Comparison of ENCODE assay signal across 9 cellular contexts in the genomic region with DNA sequence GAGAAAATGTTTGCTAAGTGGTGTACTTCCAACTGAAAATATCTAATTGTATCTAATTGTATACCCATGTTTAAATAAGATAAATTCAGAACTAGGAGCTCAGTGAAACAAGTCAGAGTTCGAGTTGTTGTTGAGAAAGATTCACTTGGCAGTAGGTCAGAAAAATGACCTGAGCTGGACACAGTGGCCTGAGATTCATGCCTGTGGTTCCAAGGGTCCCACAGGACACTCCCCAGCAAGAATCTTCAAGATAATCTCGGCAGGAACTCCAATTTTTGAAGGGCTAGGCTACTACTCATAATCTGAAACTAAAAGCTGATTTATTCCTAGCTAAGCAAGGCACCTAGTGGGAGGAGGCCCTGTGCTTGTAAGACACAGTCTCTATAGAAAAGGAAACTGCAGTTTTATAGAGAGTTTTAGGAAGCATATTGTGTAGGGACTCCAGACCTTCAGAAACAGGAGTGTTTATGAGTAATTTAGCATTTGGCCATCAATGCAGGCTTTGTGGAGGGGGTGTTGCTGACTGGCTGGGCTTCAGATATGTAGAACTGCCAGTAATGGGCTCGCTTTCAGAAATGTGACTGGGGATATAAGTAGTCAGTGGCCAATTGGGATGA. TPM values are rescaled to one million over a fixed set of nuclear protein-coding genes. Genes with fewer than 3 reads are reported as not detected.
DNase-seq lines count a peak whose midpoint lies in the region; ATAC-seq lines count a peak whose summit lies in the region.
"Had no signal": no experiment of that assay in that cellular context is flagged by ENCODE, and none has a peak within 500 bp of the region (broad histone marks: within the 10 kb centered on the region; RNA-seq: fewer than 3 reads in every experiment).

No MANE protein-coding gene starts in this region.

- DNase-seq in activated CD4-positive, alpha-beta T cell treated with anti-CD3 and anti-CD28 coated beads for 48 hours, result peak; percentile 31
- DNase-seq in activated CD4-positive, alpha-beta T cell treated with anti-CD3 and anti-CD28 coated beads, Interleukin-2, amount 50 U/mL, for 1 hour, result no peak
- DNase-seq in myocyte (ENCODE audit: low read depth) (peak; percentile 57), T-helper 17 cell (no peak)
- DNase-seq in CD8-positive, alpha-beta memory T cell, result no peak
- DNase-seq in effector memory CD8-positive, alpha-beta T cell, result no peak
- DNase-seq: heart left ventricle had no signal

- CTCF ChIA-PET in CD8-positive, alpha-beta memory T cell (lab: Charles Lee), result no interaction called here

- H3K4me1 Mint-ChIP-seq in CD8-positive, alpha-beta memory T cell, result peaks cover 14 to 32% (median 21%) of the 10 kb centered on the region in 3 donors
- peaks cover 19% of the 10 kb centered on the region for H3K4me1 Mint-ChIP-seq in T-helper 17 cell
- peaks cover 14 to 26% of the 10 kb centered on the region in 2 donors for H3K4me1 Mint-ChIP-seq in effector memory CD8-positive, alpha-beta T cell (ENCODE audit: low read depth in 2 of 2)

- no peak overlapping the region for H3K27ac ChIP-seq in CD8-positive, alpha-beta memory T cell (ENCODE audit: low read depth, low read length)

- peak overlapping the region in 1 of 8 donors; percentile 41 for H3K27ac Mint-ChIP-seq in CD8-positive, alpha-beta memory T cell
- no peak overlapping the region for H3K27ac Mint-ChIP-seq in T-helper 17 cell
- peak overlapping the region in 1 of 2 donors; percentile 5 for H3K27ac Mint-ChIP-seq in effector memory CD8-positive, alpha-beta T cell

- peak; percentile 74 for ATAC-seq in GM21737 (IDR thresholded peaks at IDR 0.05; ENCODE audit: unreplicated experiment)
- peak; percentile 47 for ATAC-seq in HG03565 (IDR thresholded peaks at IDR 0.05; ENCODE audit: unreplicated experiment)
- no peak for ATAC-seq in T-helper 17 cell
- ATAC-seq in effector memory CD8-positive, alpha-beta T cell (replicated peaks), result no peak
- ATAC-seq: heart left ventricle had no signal

- no peaks in the 10 kb centered on the region for H3K9me3 ChIP-seq in CD8-positive, alpha-beta memory T cell (ENCODE audit: low read length)
- H3K9me3 ChIP-seq in T-helper 17 cell (ENCODE audit: control insufficient read depth, low read length, poor library complexity, severe bottlenecking), result no peaks in the 10 kb centered on the region

- POLR2A ChIA-PET in CD8-positive, alpha-beta memory T cell (lab: Charles Lee), result no interaction called here

- H3K27me3 ChIP-seq in CD8-positive, alpha-beta memory T cell (ENCODE audit: insufficient read depth, low read length, poor library complexity, severe bottlenecking), result no peaks in the 10 kb centered on the region
- H3K27me3 ChIP-seq: heart left ventricle had no signal

- no peaks in the 10 kb centered on the region for H3K27me3 Mint-ChIP-seq in CD8-positive, alpha-beta memory T cell
- H3K27me3 Mint-ChIP-seq in T-helper 17 cell, result no peaks in the 10 kb centered on the region
- no peaks in the 10 kb centered on the region for H3K27me3 Mint-ChIP-seq in effector memory CD8-positive, alpha-beta T cell

- H3K4me1 ChIP-seq in CD8-positive, alpha-beta memory T cell (ENCODE audit: insufficient read depth, low read length), result no peaks in the 10 kb centered on the region

- no peak overlapping the region for H3K4me3 Mint-ChIP-seq in CD8-positive, alpha-beta memory T cell
- H3K4me3 Mint-ChIP-seq in T-helper 17 cell, result no peak overlapping the region
- H3K4me3 Mint-ChIP-seq in effector memory CD8-positive, alpha-beta T cell, result no peak overlapping the region

- no peak overlapping the region for H3K4me3 ChIP-seq in CD8-positive, alpha-beta memory T cell (ENCODE audit: low read length)
- H3K4me3 ChIP-seq: heart left ventricle had no signal

- peaks cover 0 to 2% (median 0%) of the 10 kb centered on the region in 5 donors for H3K9me3 Mint-ChIP-seq in CD8-positive, alpha-beta memory T cell
- H3K9me3 Mint-ChIP-seq in effector memory CD8-positive, alpha-beta T cell, result peaks cover 0 to 9% of the 10 kb centered on the region in 2 donors

- peaks cover 17% of the 10 kb centered on the region for H3K36me3 ChIP-seq in CD8-positive, alpha-beta memory T cell (ENCODE audit: insufficient read depth, low read length)
- H3K36me3 ChIP-seq: heart left ventricle had no signal

- H3K36me3 Mint-ChIP-seq in CD8-positive, alpha-beta memory T cell, result peaks cover 51 to 90% (median 61%) of the 10 kb centered on the region in 3 donors
- H3K36me3 Mint-ChIP-seq in T-helper 17 cell (ENCODE audit: low read depth), result peaks cover 19% of the 10 kb centered on the region
- H3K36me3 Mint-ChIP-seq in effector memory CD8-positive, alpha-beta T cell (ENCODE audit: insufficient read depth), result peaks cover 37% of the 10 kb centered on the region

RNA-seq across cellular contexts. Expression of gene SP140, which starts 43.2 kb away (rescaled TPM):
- total RNA-seq in myocyte, result 0.42 and 0.80 TPM in 2 replicates
- polyA plus RNA-seq in myocyte (2012), result 0.44 TPM
- total RNA-seq in CD8-positive, alpha-beta memory T cell, result 100 to 1,000 TPM; 108 to 111 TPM
- 34.0 TPM for polyA plus RNA-seq in CD8-positive, alpha-beta memory T cell
- 10 to 100 TPM; 67.2 to 68.2 TPM for total RNA-seq in T-helper 17 cell

RNA-seq across cellular contexts. Expression of gene SP110, which starts 48.9 kb away (rescaled TPM):
- total RNA-seq in myocyte (14.8 and 15.1 TPM in 2 replicates), T-helper 17 cell (10 to 100 TPM; 72.5 to 77.1 TPM)
- polyA plus RNA-seq in myocyte (2012), result 8.3 TPM
- 10 to 100 TPM; 55.2 to 57.9 TPM for total RNA-seq in CD8-positive, alpha-beta memory T cell
- 106 TPM for polyA plus RNA-seq in CD8-positive, alpha-beta memory T cell

RNA-seq across cellular contexts. Expression of gene SP140L, which starts 58.3 kb away (rescaled TPM):
- total RNA-seq in myocyte (9.7 and 14.4 TPM in 2 replicates), T-helper 17 cell (10 to 100 TPM; 64.7 to 85.6 TPM)
- polyA plus RNA-seq in myocyte (2012), result 16.5 TPM
- total RNA-seq in CD8-positive, alpha-beta memory T cell, result 10 to 100 TPM; 31.4 to 32.5 TPM
- polyA plus RNA-seq in CD8-positive, alpha-beta memory T cell, result 30.1 TPM

Comparison
In these comparisons a context has a peak if more than half of its experiments do, and no peak if none do; other contexts are left out.
1. DNase-seq: peak in activated CD4-positive, alpha-beta T cell treated with anti-CD3 and anti-CD28 coated beads for 48 hours (single experiment) and myocyte (single experiment); none in activated CD4-positive, alpha-beta T cell treated with anti-CD3 and anti-CD28 coated beads, Interleukin-2, amount 50 U/mL, for 1 hour (single experiment), CD8-positive, alpha-beta memory T cell (0 of 5), T-helper 17 cell (0 of 3) and effector memory CD8-positive, alpha-beta T cell (0 of 3).
2. ATAC-seq: peak in GM21737 (single experiment) and HG03565 (single experiment); none in T-helper 17 cell (single experiment) and effector memory CD8-positive, alpha-beta T cell (single experiment).
3. RNA of gene SP140, which starts 43.2 kb away (total RNA-seq): 108 to 111 TPM in CD8-positive, alpha-beta memory T cell and 67.2 to 68.2 TPM in T-helper 17 cell; 0.42 to 0.80 TPM in myocyte; every median in the first group is over 10 times any median in the second.